1 cellular context compared by ENCODE assay signal in the genomic region with DNA sequence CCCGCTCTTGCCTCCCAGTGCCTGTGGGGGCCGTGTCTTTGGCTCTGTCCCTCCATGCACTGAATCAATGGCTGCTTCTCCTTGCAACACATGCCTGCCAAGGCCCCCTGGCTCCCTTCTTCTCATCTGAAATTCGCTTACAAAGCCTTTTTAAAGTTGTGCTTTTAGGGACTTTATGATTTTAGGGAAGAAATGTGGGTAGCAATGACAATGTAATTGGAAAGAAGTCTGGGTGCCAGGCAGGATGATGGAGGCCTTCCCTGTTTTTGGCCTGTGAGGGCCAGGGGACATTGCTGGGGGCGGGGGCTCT.
TF ChIP-seq lines count a peak whose summit lies in the region.

No MANE protein-coding gene starts in this region.

TF ChIP-seq in GM12878, 131 proteins besides CTCF, POLR2A, EP300 and RAD21 (continued from another document):
- TF ChIP-seq BCLAF1 (IDR thresholded peaks at IDR 0.05) (no peak), HDAC2 (IDR thresholded peaks at IDR 0.05) (no peak), CUX1 (IDR thresholded peaks at IDR 0.05; ENCODE audit: insufficient replicate concordance, low read depth, low read length) (no peak), CHD1 (IDR thresholded peaks at IDR 0.05; ENCODE audit: low read depth, low read length) (no peak), EED (IDR thresholded peaks at IDR 0.05; ENCODE audit: low read depth) (no peak), REST (IDR thresholded peaks at IDR 0.05; ENCODE audit: low read depth, low read length) (no peak), MEF2B (IDR thresholded peaks at IDR 0.05; ENCODE audit: partially characterized antibody, poor library complexity, severe bottlenecking) (no peak), JUND (IDR thresholded peaks at IDR 0.05; ENCODE audit: low read depth, low read length) (no peak), SIX5 (IDR thresholded peaks at IDR 0.05; ENCODE audit: low read depth, low read length, severe bottlenecking) (no peak)
- TF ChIP-seq, protein P1, sequence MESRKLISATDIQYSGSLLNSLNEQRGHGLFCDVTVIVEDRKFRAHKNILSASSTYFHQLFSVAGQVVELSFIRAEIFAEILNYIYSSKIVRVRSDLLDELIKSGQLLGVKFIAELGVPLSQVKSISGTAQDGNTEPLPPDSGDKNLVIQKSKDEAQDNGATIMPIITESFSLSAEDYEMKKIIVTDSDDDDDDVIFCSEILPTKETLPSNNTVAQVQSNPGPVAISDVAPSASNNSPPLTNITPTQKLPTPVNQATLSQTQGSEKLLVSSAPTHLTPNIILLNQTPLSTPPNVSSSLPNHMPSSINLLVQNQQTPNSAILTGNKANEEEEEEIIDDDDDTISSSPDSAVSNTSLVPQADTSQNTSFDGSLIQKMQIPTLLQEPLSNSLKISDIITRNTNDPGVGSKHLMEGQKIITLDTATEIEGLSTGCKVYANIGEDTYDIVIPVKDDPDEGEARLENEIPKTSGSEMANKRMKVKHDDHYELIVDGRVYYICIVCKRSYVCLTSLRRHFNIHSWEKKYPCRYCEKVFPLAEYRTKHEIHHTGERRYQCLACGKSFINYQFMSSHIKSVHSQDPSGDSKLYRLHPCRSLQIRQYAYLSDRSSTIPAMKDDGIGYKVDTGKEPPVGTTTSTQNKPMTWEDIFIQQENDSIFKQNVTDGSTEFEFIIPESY (IDR thresholded peaks at IDR 0.05): no peak
- TF ChIP-seq, protein P2, sequence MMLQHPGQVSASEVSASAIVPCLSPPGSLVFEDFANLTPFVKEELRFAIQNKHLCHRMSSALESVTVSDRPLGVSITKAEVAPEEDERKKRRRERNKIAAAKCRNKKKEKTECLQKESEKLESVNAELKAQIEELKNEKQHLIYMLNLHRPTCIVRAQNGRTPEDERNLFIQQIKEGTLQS (IDR thresholded peaks at IDR 0.05; ENCODE audit: borderline replicate concordance, extremely low read depth, low read depth, low read length): no peak
